9 cellular contexts compared by ENCODE assay signal in genomic region chr14:51860164-51860835, GRCh38. TPM values are rescaled to one million over a fixed set of nuclear protein-coding genes. Genes with fewer than 3 reads are reported as not detected.
DNase-seq lines count a peak whose midpoint lies in the region; ATAC-seq, FAIRE-seq and TF ChIP-seq lines count a peak whose summit lies in the region.
"Had no signal": no experiment of that assay in that cellular context is flagged by ENCODE, and none has a peak within 500 bp of the region (broad histone marks: within the 10 kb centered on the region; RNA-seq: fewer than 3 reads in every experiment).

Gene GNG2, plus strand, starts transcription at chr14:51860612. Its CDS starts 90,067 bp downstream, at chr14:51950679.

- in situ Hi-C loops in HepG2 (cut with HindIII; ENCODE audit: extremely low pct_ligation_motif_present, low pct_unique_long_range_greater_than_20kb), result no loop called here

- peak within 1 kb of the TSS; percentile 60 for H3K4me3 ChIP-seq in AG04449 (ENCODE audit: low read depth, low read length)
- no peak within 1 kb of the TSS for H3K4me3 ChIP-seq in HepG2 (replicated peaks in 1 of 3; ENCODE audit: insufficient read depth in 1 of 3, low read depth in 2 of 3, low read length in 3 of 3)

- intact Hi-C loops in dendritic cell treated with granulocyte-macrophage colony-stimulating factor and Interleukin-4, amounts not matched to agents 40 ng/mL and 50 ng/mL, for 4 days (cut with micrococcal nuclease), result loop anchor here (2.0 to 10.0 kb wide), 3 partner anchors 15 to 205 kb away; partner anchors contain the start of gene FRMD6
- intact Hi-C loops in HepG2 (cut with micrococcal nuclease; ENCODE audit: unreplicated experiment), result no loop called here

- POLR2A ChIA-PET in AG04449 (lab: Yijun Ruan, JAX) (interaction anchor here (0.6 to 1.9 kb wide), 3 partner anchors 12 to 209 kb away, joined by 3 to 7 read pairs (median 3); partner anchors contain the start of gene NID2), HepG2 (lab: Yijun Ruan, JAX) (no interaction called here)
- POLR2A ChIA-PET in activated CD4-positive, alpha-beta T cell treated with anti-CD3 and anti-CD28 coated beads, Interleukin-2, amount 10 ng/mL, durations not matched to agents 7 days and 5 days (lab: Charles Lee), result interaction anchor here (0.7 to 2.8 kb wide), 4 partner anchors 8 to 32 kb away, joined by 3 to 16 read pairs (median 4); no protein-coding TSS in a partner anchor

- DNase-seq in AG04449 (ENCODE audit: low read depth, low spot score) (no peak), NCI-H526 (lab: John Stamatoyannopoulos, UW) (peak; percentile 60 to 83), HepG2 (ENCODE audit: low spot score) (no peak)
- DNase-seq in activated CD4-positive, alpha-beta T cell treated with anti-CD3 and anti-CD28 coated beads, Interleukin-2, amount 10 ng/mL, durations not matched to agents 7 days and 5 days, result peak; percentile 90
- peak; percentile 64 to 68 for DNase-seq in stimulated activated CD4-positive, alpha-beta T cell treated with anti-CD3 and anti-CD28 coated beads, Interleukin-2, amount 100 ng/mL, for 48 hours

- no peak within 1 kb of the TSS for H2AFZ ChIP-seq in HepG2 (ENCODE audit: low read length)

- H3K36me3 ChIP-seq in HepG2 (replicated peaks in 1 of 2; ENCODE audit: control insufficient read depth in 1 of 2, insufficient read depth in 2 of 2, low read length in 2 of 2), result no peaks in the 10 kb centered on the region

- CTCF ChIA-PET in AG04449 (lab: Yijun Ruan, JAX) (interaction anchor here (1.0 to 2.7 kb wide), 4 partner anchors 13 to 118 kb away, joined by 3 to 19 read pairs (median 4); no protein-coding TSS in a partner anchor), HepG2 (lab: Yijun Ruan, JAX; ENCODE audit: low intra/inter-chr PET ratio, low total read pairs) (no interaction called here)
- CTCF ChIA-PET in activated CD4-positive, alpha-beta T cell treated with anti-CD3 and anti-CD28 coated beads, Interleukin-2, amount 10 ng/mL, durations not matched to agents 7 days and 5 days (lab: Charles Lee), result interaction anchor here (1.0 to 2.7 kb wide), 7 partner anchors 9 to 26 kb away, joined by 3 to 18 read pairs (median 5); no protein-coding TSS in a partner anchor

- H3K27ac ChIP-seq in HepG2 (ENCODE audit: extremely low read length, insufficient read depth, low read length), result no peak within 1 kb of the TSS

- H3K4me1 ChIP-seq in HepG2 (ENCODE audit: insufficient read depth, low read length), result no peaks in the 10 kb centered on the region

- no peak for FAIRE-seq in HepG2 (lab: Jason Lieb, UNC)
- FAIRE-seq: G401.6 had no signal

- no peak for TF ChIP-seq POLR2A in HepG2 (IDR thresholded peaks at IDR 0.05; ENCODE audit: insufficient read depth in 1 of 2, low read depth in 2 of 2, low read length in 2 of 2)

- no peak within 1 kb of the TSS for H3K4me2 ChIP-seq in HepG2 (ENCODE audit: low read depth, low read length)

- H3K4me3 Mint-ChIP-seq in activated CD4-positive, alpha-beta T cell treated with anti-CD3 and anti-CD28 coated beads, Interleukin-2, amount 10 ng/mL, durations not matched to agents 7 days and 5 days, result peak within 1 kb of the TSS; percentile 89
- peak within 1 kb of the TSS; percentile 83 for H3K4me3 Mint-ChIP-seq in dendritic cell treated with granulocyte-macrophage colony-stimulating factor and Interleukin-4, amounts not matched to agents 40 ng/mL and 50 ng/mL, for 4 days

- H3K79me2 ChIP-seq in HepG2 (ENCODE audit: insufficient read depth, low read length), result no peaks in the 10 kb centered on the region

- no peak within 1 kb of the TSS for H3K9ac ChIP-seq in HepG2 (ENCODE audit: insufficient read depth, low read depth, low read length)

- TF ChIP-seq RAD21 in HepG2 (CRISPR knock-in tag; IDR thresholded peaks at IDR 0.05), result no peak

- H3K27me3 Mint-ChIP-seq in activated CD4-positive, alpha-beta T cell treated with anti-CD3 and anti-CD28 coated beads, Interleukin-2, amount 10 ng/mL, durations not matched to agents 7 days and 5 days, result no peaks in the 10 kb centered on the region
- H3K27me3 Mint-ChIP-seq in dendritic cell treated with granulocyte-macrophage colony-stimulating factor and Interleukin-4, amounts not matched to agents 40 ng/mL and 50 ng/mL, for 4 days, result no peaks in the 10 kb centered on the region

- no peak for TF ChIP-seq EP300 in HepG2 (IDR thresholded peaks at IDR 0.05; ENCODE audit: low read depth in 2 of 2, low read length in 2 of 2)
- TF ChIP-seq EP300 in HepG2 (CRISPR knock-in tag; IDR thresholded peaks at IDR 0.05; ENCODE audit: borderline replicate concordance), result no peak

- H3K9me3 Mint-ChIP-seq in activated CD4-positive, alpha-beta T cell treated with anti-CD3 and anti-CD28 coated beads, Interleukin-2, amount 10 ng/mL, durations not matched to agents 7 days and 5 days, result peaks cover 16% of the 10 kb centered on the region
- no peaks in the 10 kb centered on the region for H3K9me3 Mint-ChIP-seq in dendritic cell treated with granulocyte-macrophage colony-stimulating factor and Interleukin-4, amounts not matched to agents 40 ng/mL and 50 ng/mL, for 4 days

- peak; percentile 90 for ATAC-seq in GM19025 (IDR thresholded peaks at IDR 0.05; ENCODE audit: low read depth, unreplicated experiment)
- peak; percentile 87 for ATAC-seq in HG03175 (IDR thresholded peaks at IDR 0.05; ENCODE audit: unreplicated experiment)
- peak; percentile 79 for ATAC-seq in HepG2

- peaks cover 46% of the 10 kb centered on the region for H3K36me3 Mint-ChIP-seq in activated CD4-positive, alpha-beta T cell treated with anti-CD3 and anti-CD28 coated beads, Interleukin-2, amount 10 ng/mL, durations not matched to agents 7 days and 5 days (ENCODE audit: low read depth)
- peaks cover 5% of the 10 kb centered on the region for H3K36me3 Mint-ChIP-seq in dendritic cell treated with granulocyte-macrophage colony-stimulating factor and Interleukin-4, amounts not matched to agents 40 ng/mL and 50 ng/mL, for 4 days (ENCODE audit: low read depth)

- TF ChIP-seq CTCF in AG04449 (IDR thresholded peaks at IDR 0.05; ENCODE audit: insufficient read depth, low read length, missing control alignments), result no peak
- TF ChIP-seq CTCF in HepG2 (CRISPR knock-in tag; IDR thresholded peaks at IDR 0.05), result no peak

- BruUV-seq in HepG2 (replicated peaks; lab: Mats Ljungman, UMichigan), result no TSS peak

- peak within 1 kb of the TSS; percentile 92 for H3K27ac Mint-ChIP-seq in activated CD4-positive, alpha-beta T cell treated with anti-CD3 and anti-CD28 coated beads, Interleukin-2, amount 10 ng/mL, durations not matched to agents 7 days and 5 days
- peak within 1 kb of the TSS; percentile 79 for H3K27ac Mint-ChIP-seq in dendritic cell treated with granulocyte-macrophage colony-stimulating factor and Interleukin-4, amounts not matched to agents 40 ng/mL and 50 ng/mL, for 4 days

- peaks cover 56% of the 10 kb centered on the region for H3K4me1 Mint-ChIP-seq in activated CD4-positive, alpha-beta T cell treated with anti-CD3 and anti-CD28 coated beads, Interleukin-2, amount 10 ng/mL, durations not matched to agents 7 days and 5 days
- H3K4me1 Mint-ChIP-seq in dendritic cell treated with granulocyte-macrophage colony-stimulating factor and Interleukin-4, amounts not matched to agents 40 ng/mL and 50 ng/mL, for 4 days (ENCODE audit: low read depth), result peaks cover 68% of the 10 kb centered on the region

- peaks cover 0 to 23% of the 10 kb centered on the region in 2 experiments; a peak in 2 of 5 replicates for H3K27me3 ChIP-seq in HepG2 (ENCODE audit: control insufficient read depth in 1 of 2, insufficient read depth in 2 of 2, low read length in 2 of 2)

- no peaks in the 10 kb centered on the region for H3K9me3 ChIP-seq in HepG2 (ENCODE audit: low read length)

- H4K20me1 ChIP-seq in HepG2 (ENCODE audit: insufficient read depth, low read length), result no peaks in the 10 kb centered on the region

- WGBS in HepG2 (ENCODE audit: low lambda C conversion rate), result 2% methylated on average over 13 of the region's 22 CpGs

TF ChIP-seq in HepG2, 621 proteins besides CTCF, POLR2A, EP300 and RAD21:
- TF ChIP-seq ZBTB14 (CRISPR knock-in tag; IDR thresholded peaks at IDR 0.05) (no peak), ZBTB21 (CRISPR knock-in tag; IDR thresholded peaks at IDR 0.05) (no peak)

RNA-seq across cellular contexts. Expression of gene GNG2, which starts in this region (rescaled TPM):
- 100 to 1,000 TPM; 248 to 260 TPM for total RNA-seq in activated CD4-positive, alpha-beta T cell treated with anti-CD3 and anti-CD28 coated beads, Interleukin-2, amount 10 ng/mL, durations not matched to agents 7 days and 5 days
- not detected in 2 replicates for total RNA-seq in HepG2 (2016; rRNA removed; fragmentation: Illumina TruSeq; extraction: Trizol)
- not detected in 2 replicates for total RNA-seq in HepG2 (2016; cell fraction: cytosol; rRNA removed; fragmentation: Illumina TruSeq; extraction: Trizol; ENCODE audit: low read depth)
- total RNA-seq in HepG2 (2016; cell fraction: insoluble cytoplasmic fraction; rRNA removed; fragmentation: Illumina TruSeq; extraction: Trizol), result not detected in 2 replicates
- not detected in 2 replicates for total RNA-seq in HepG2 (2016; cell fraction: membrane; rRNA removed; fragmentation: Illumina TruSeq; extraction: Trizol)
- not detected in 2 replicates for total RNA-seq in HepG2 (2016; cell fraction: nucleus; rRNA removed; fragmentation: Illumina TruSeq; extraction: Trizol)
- polyA plus RNA-seq in HepG2 (2011; rRNA removed), result not detected in 2 replicates
- not detected in 2 replicates for polyA plus RNA-seq in HepG2 (2011; cell fraction: cytosol; rRNA removed)
- not detected in 2 replicates for polyA plus RNA-seq in HepG2 (2011; cell fraction: nucleus; rRNA removed)
- polyA plus RNA-seq in HepG2 (2012), result not detected in 2 replicates
- polyA plus RNA-seq in HepG2 (2016; cell fraction: cytosol; fragmentation: Illumina TruSeq; extraction: Trizol; ENCODE audit: low read depth), result not detected in 2 replicates
- polyA plus RNA-seq in HepG2 (2016; cell fraction: insoluble cytoplasmic fraction; fragmentation: Illumina TruSeq; extraction: Trizol; ENCODE audit: low read depth), result not detected in 2 replicates
- not detected in 2 replicates for polyA plus RNA-seq in HepG2 (2016; cell fraction: membrane; fragmentation: Illumina TruSeq; extraction: Trizol; ENCODE audit: low read depth)
- polyA plus RNA-seq in HepG2 (2016; cell fraction: nucleus; fragmentation: Illumina TruSeq; extraction: Trizol; ENCODE audit: insufficient read depth, low read depth), result not detected in 2 replicates
- 0.42 TPM in 1 of 2 replicates, not detected in the other for polyA minus RNA-seq in HepG2 (2011; rRNA and poly(A)+ RNA removed; ENCODE audit: low replicate concordance)
- polyA minus RNA-seq in HepG2 (2011; cell fraction: cytosol; rRNA and poly(A)+ RNA removed), result not detected in 2 replicates
- not detected in 2 replicates for polyA minus RNA-seq in HepG2 (2011; cell fraction: nucleus; rRNA and poly(A)+ RNA removed)

Comparison
In these comparisons a context has a peak if more than half of its experiments do, and no peak if none do; other contexts are left out.
1. RNA of gene GNG2 (total RNA-seq): 248 to 260 TPM in activated CD4-positive, alpha-beta T cell treated with anti-CD3 and anti-CD28 coated beads, Interleukin-2, amount 10 ng/mL, durations not matched to agents 7 days and 5 days; not detected in HepG2; every median in the first group is over 100 times any median in the second.
2. Peak in ATAC-seq in HepG2; RNA of the gene not detected or under 1 TPM.
3. DNase-seq: peak in NCI-H526 (2 of 2), activated CD4-positive, alpha-beta T cell treated with anti-CD3 and anti-CD28 coated beads, Interleukin-2, amount 10 ng/mL, durations not matched to agents 7 days and 5 days (single experiment) and stimulated activated CD4-positive, alpha-beta T cell treated with anti-CD3 and anti-CD28 coated beads, Interleukin-2, amount 100 ng/mL, for 48 hours (2 of 2); none in AG04449 (single experiment) and HepG2 (single experiment).
4. Peak in every context shown above with its lines, with median percentiles within 50 percentile points of each other: ATAC-seq.